ENCODE assay signal across 21 cellular contexts in the genomic region with DNA sequence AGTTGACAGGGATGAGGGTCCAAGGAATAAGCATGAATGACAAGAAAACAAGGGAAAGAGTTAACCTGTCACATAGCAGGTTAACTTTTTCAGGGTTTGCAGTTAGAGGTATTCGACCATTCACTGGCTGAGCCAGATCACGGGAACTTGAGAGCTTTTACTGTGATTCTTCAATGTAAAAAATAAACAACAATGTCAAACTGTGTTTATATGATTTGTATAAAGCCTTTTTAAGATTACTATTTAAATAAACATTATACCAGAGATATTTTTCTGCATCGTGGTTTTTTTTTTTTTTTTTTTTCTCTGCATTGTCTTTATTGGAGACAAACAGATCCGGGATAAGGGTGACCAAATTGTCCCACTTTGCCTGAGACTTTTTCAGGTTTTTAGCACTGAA.
"Had no signal": no experiment of that assay in that cellular context is flagged by ENCODE, and none has a peak within 500 bp of the region (broad histone marks: within the 10 kb centered on the region; RNA-seq: fewer than 3 reads in every experiment).

No MANE protein-coding gene starts in this region.

- H3K27ac ChIP-seq: foreskin keratinocyte, lower lobe of right lung, neutrophil, pancreas, right lobe of liver, thoracic aorta, tibial nerve, upper lobe of right lung, uterus had no signal

- H3K4me1 ChIP-seq: foreskin keratinocyte had no signal

- ATAC-seq: effector memory CD8-positive, alpha-beta T cell; foreskin keratinocyte; left ventricle myocardium superior; lower lobe of right lung; natural killer cell; pancreas; stimulated activated effector memory CD8-positive, alpha-beta T cell treated with anti-CD3 and anti-CD28 coated beads, Interleukin-12 subunit alpha, Interleukin-12 subunit beta, amount 100 ng/mL, for 72 hours; upper lobe of right lung had no signal

- H3K4me3 ChIP-seq: lower lobe of right lung, pancreas, right lobe of liver, smooth muscle cell, thoracic aorta, tibial nerve, upper lobe of right lung, uterus had no signal

- FAIRE-seq: endometrium, keratinocyte, pancreas had no signal

- H3K9me3 ChIP-seq: neutrophil, pancreas, right lobe of liver had no signal

- H3K36me3 ChIP-seq: neutrophil, pancreas, right lobe of liver, uterus had no signal

- H3K4me2 ChIP-seq: smooth muscle cell had no signal

- DNase-seq: cerebellar nuclear complex; cortex of kidney; effector memory CD8-positive, alpha-beta T cell; foreskin keratinocyte; left ventricle myocardium superior; lower lobe of right lung; natural killer cell; pancreas; right lobe of liver; stimulated activated CD4-positive, alpha-beta T cell treated with anti-CD3 and anti-CD28 coated beads, Interleukin-2, amount 100 ng/mL, for 24 hours; stimulated activated CD4-positive, alpha-beta T cell treated with anti-CD3 and anti-CD28 coated beads, Interleukin-4, amount 100 ng/mL, for 24 hours; stimulated activated naive CD4-positive, alpha-beta T cell treated with Interleukin-2 at 50 U/mL for 16 hours; upper lobe of right lung; uterus had no signal

- H3K27me3 ChIP-seq: foreskin keratinocyte, pancreas, right lobe of liver, tibial nerve, upper lobe of right lung, uterus had no signal
